ENCODE assay signal across 9 cellular contexts in genomic region chr20:34581341-34582189, GRCh38. TPM values are rescaled to one million over a fixed set of nuclear protein-coding genes. Genes with fewer than 3 reads are reported as not detected.
A peak's percentile ranks its signal among the peaks of the same experiment; 100 is the strongest.
DNase-seq lines count a peak whose midpoint lies in the region; ATAC-seq and TF ChIP-seq lines count a peak whose summit lies in the region.
"Had no signal": no experiment of that assay in that cellular context is flagged by ENCODE, and none has a peak within 500 bp of the region (broad histone marks: within the 10 kb centered on the region; RNA-seq: fewer than 3 reads in every experiment).

No MANE protein-coding gene starts in this region.

- TF ChIP-seq CTCF in RWPE2 (IDR thresholded peaks at IDR 0.05; ENCODE audit: poor library complexity, severe bottlenecking) (no peak), fibroblast of lung (conservative IDR thresholded peaks at IDR 0.05 in 1 of 2, IDR thresholded peaks at IDR 0.05 in 1 of 2; ENCODE audit: low read depth in 1 of 2, low read length in 2 of 2) (no peak)

- H3K27me3 ChIP-seq in RWPE2 (ENCODE audit: insufficient read depth, poor library complexity, severe bottlenecking) (no peaks in the 10 kb centered on the region), fibroblast of lung (ENCODE audit: control insufficient read depth, insufficient read depth, low read length) (no peaks in the 10 kb centered on the region)

- H3K27ac ChIP-seq in RWPE2 (ENCODE audit: poor library complexity, severe bottlenecking) (no peak overlapping the region), fibroblast of lung (ENCODE audit: insufficient read depth, low read length) (no peak overlapping the region)

- no peaks in the 10 kb centered on the region for H4K20me1 ChIP-seq in fibroblast of lung (ENCODE audit: control insufficient read depth, extremely low read depth, insufficient read depth, low read length)

- ATAC-seq in GM19023 (IDR thresholded peaks at IDR 0.05; ENCODE audit: unreplicated experiment) (peak; percentile 45), RWPE2 (ENCODE audit: low read depth) (no peak), GM18858 (IDR thresholded peaks at IDR 0.05; ENCODE audit: unreplicated experiment) (no peak)
- ATAC-seq: K562 had no signal

- H3K4me3 ChIP-seq in RWPE2 (ENCODE audit: severe bottlenecking) (no peak overlapping the region), fibroblast of lung (replicated peaks in 1 of 4; ENCODE audit: control extremely low read depth in 1 of 4, insufficient read depth in 1 of 4, low read depth in 3 of 4, low read length in 4 of 4) (no peak overlapping the region)
- H3K4me3 ChIP-seq: K562 had no signal

- H3K4me1 ChIP-seq in RWPE2 (ENCODE audit: insufficient read depth, poor library complexity, severe bottlenecking) (peaks cover 18% of the 10 kb centered on the region), fibroblast of lung (ENCODE audit: control insufficient read depth, extremely low read depth, insufficient read depth, low read length) (peaks cover 14% of the 10 kb centered on the region)

- no peak overlapping the region for H3K9ac ChIP-seq in fibroblast of lung (ENCODE audit: insufficient read depth, low read length)

- no peaks in the 10 kb centered on the region for H3K79me2 ChIP-seq in fibroblast of lung (ENCODE audit: control insufficient read depth, insufficient read depth, low read length)

- no peak overlapping the region for H3K4me2 ChIP-seq in fibroblast of lung (ENCODE audit: extremely low read depth, insufficient read depth, low read length)

- no peak overlapping the region for H2AFZ ChIP-seq in fibroblast of lung (ENCODE audit: low read length)

- no peaks in the 10 kb centered on the region for H3K9me3 ChIP-seq in RWPE2 (ENCODE audit: severe bottlenecking)
- H3K9me3 ChIP-seq in fibroblast of lung (ENCODE audit: control insufficient read depth, insufficient read depth, low read depth, low read length) = no peaks in the 10 kb centered on the region

- H3K36me3 ChIP-seq in RWPE2 (ENCODE audit: low read depth) = peaks cover 9% of the 10 kb centered on the region; the same call in 1 of the 2 replicates
- no peaks in the 10 kb centered on the region for H3K36me3 ChIP-seq in fibroblast of lung (ENCODE audit: control insufficient read depth, insufficient read depth, low read length)

- in situ Hi-C loops in KBM-7 (cut with MboI; ENCODE audit: low pct_unique_long_range_greater_than_20kb, low sequenced_read_pairs) = no loop called here

- DNase-seq in RWPE2 (ENCODE audit: low spot score) (peak; percentile 67), fibroblast of lung (ENCODE audit: low read depth in 2 of 2) (peak; percentile 66 to 69), pulmonary artery endothelial cell (ENCODE audit: low read depth, low spot score) (peak; percentile 51), NCI-H524 treated with DMSO at 0.1 percent for 48 hours (lab: John Stamatoyannopoulos, UW) (no peak), KBM-7 (no peak), NCI-H187 treated with DMSO at 0.1 percent for 48 hours (lab: John Stamatoyannopoulos, UW) (no peak)

RNA-seq across cellular contexts. Expression of gene MAP1LC3A, which starts 23.0 kb away (rescaled TPM):
- total RNA-seq in fibroblast of lung = 21.8 and 30.4 TPM in 2 replicates
- polyA plus RNA-seq in fibroblast of lung = 14.0 and 19.3 TPM in 2 replicates
- 46.9 and 58.9 TPM in 2 replicates for polyA plus RNA-seq in fibroblast of lung (2012)
- 10.8 and 36.7 TPM in 2 replicates for polyA minus RNA-seq in fibroblast of lung (ENCODE audit: low replicate concordance)
- 17.5 and 22.0 TPM in 2 replicates for total RNA-seq in pulmonary artery endothelial cell
- polyA plus RNA-seq: K562 had no signal

Comparison
In these comparisons a context has a peak if more than half of its experiments do, and no peak if none do; other contexts are left out.
1. DNase-seq: peak in RWPE2 (single experiment), fibroblast of lung (2 of 2) and pulmonary artery endothelial cell (single experiment); none in NCI-H524 treated with DMSO at 0.1 percent for 48 hours (single experiment), KBM-7 (single experiment) and NCI-H187 treated with DMSO at 0.1 percent for 48 hours (single experiment).